Comparison of ENCODE assay signal across 15 cellular contexts in the genomic region with DNA sequence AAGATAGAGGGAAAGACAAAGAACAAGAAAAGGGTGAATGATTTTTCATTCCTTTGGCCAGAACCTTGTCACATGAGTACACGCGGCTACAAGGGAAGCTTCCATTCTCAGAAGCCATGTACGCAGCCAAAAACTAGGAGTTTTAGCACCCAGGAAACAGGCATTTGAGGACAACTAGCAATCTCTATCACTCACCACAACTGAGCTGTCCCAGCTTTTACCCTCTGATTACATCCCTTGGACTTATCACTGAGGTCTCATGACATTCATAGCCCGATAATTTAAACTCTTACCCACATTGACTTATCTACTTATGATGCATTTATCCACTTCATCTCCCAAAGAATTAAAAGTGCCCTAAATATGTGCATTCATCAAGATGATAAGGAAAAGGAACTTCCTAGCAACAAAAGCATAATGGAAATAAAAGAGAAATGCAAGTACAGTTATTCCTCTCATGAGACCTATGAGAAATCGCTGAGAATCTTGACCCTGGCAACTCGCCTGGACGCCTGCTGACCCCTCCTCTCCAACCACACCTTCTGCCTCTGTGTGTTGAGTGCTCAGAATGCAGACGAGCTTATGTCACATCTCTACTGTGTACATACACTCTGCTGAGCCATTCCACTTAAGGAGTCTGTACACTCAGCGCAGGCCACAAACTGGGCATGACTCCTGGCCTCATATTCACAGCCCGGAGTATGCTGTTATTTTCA. TPM values are rescaled to one million over a fixed set of nuclear protein-coding genes. Genes with fewer than 3 reads are reported as not detected.
A peak's percentile ranks its signal among the peaks of the same experiment; 100 is the strongest.
DNase-seq lines count a peak whose midpoint lies in the region; ATAC-seq and TF ChIP-seq lines count a peak whose summit lies in the region.
"Had no signal": no experiment of that assay in that cellular context is flagged by ENCODE, and none has a peak within 500 bp of the region (broad histone marks: within the 10 kb centered on the region; RNA-seq: fewer than 3 reads in every experiment).

No MANE protein-coding gene starts in this region.

- TF ChIP-seq POLR2A in erythroblast (IDR thresholded peaks at IDR 0.05; ENCODE audit: low read length): no peak

- H3K9me3 ChIP-seq in CD4-positive, alpha-beta T cell (ENCODE audit: control insufficient read depth, low read length): no peaks in the 10 kb centered on the region
- H3K9me3 ChIP-seq: adrenal gland, Caco-2, heart left ventricle, spleen, tibial artery had no signal

- CTCF ChIA-PET in CD4-positive, alpha-beta T cell (lab: Charles Lee): no interaction called here

- no peak for TF ChIP-seq CTCF in GM13977 (IDR thresholded peaks at IDR 0.05; ENCODE audit: extremely low read depth, insufficient read depth, missing control alignments)
- no peak for TF ChIP-seq CTCF in CD4-positive, alpha-beta T cell (IDR thresholded peaks at IDR 0.05)

- peak; percentile 33 for ATAC-seq in sciatic nerve
- no peak for ATAC-seq in CD4-positive, alpha-beta T cell (ENCODE audit: poor library complexity)
- ATAC-seq in natural killer cell treated with Interleukin-12 subunit alpha and Interleukin-12 subunit beta and Interleukin-15 and Interleukin-18, amount 100 ng/mL, for 72 hours: no peak

- H3K36me3 Mint-ChIP-seq in CD4-positive, alpha-beta T cell (ENCODE audit: low read depth): no peaks in the 10 kb centered on the region
- no peaks in the 10 kb centered on the region for H3K36me3 Mint-ChIP-seq in natural killer cell treated with Interleukin-12 subunit alpha and Interleukin-12 subunit beta and Interleukin-15 and Interleukin-18, amount 100 ng/mL, for 72 hours

- in situ Hi-C loops in GM13977 (cut with MboI; ENCODE audit: low pct_unique_long_range_greater_than_20kb, low sequenced_read_pairs, unreplicated experiment): loop anchor here (10.0 kb wide), 1 partner anchor 295 kb away; no protein-coding TSS in a partner anchor

- H3K27ac ChIP-seq in CD4-positive, alpha-beta T cell (ENCODE audit: low read depth, low read length): no peak overlapping the region
- H3K27ac ChIP-seq: adrenal gland, spleen, tibial artery had no signal

- intact Hi-C loops in sciatic nerve (cut with DNase I): no loop called here
- intact Hi-C loops in CD4-positive, alpha-beta T cell (cut with DNase I, micrococcal nuclease): no loop called here

- H3K9me3 Mint-ChIP-seq in CD4-positive, alpha-beta T cell: no peaks in the 10 kb centered on the region
- no peaks in the 10 kb centered on the region for H3K9me3 Mint-ChIP-seq in natural killer cell treated with Interleukin-12 subunit alpha and Interleukin-12 subunit beta and Interleukin-15 and Interleukin-18, amount 100 ng/mL, for 72 hours

- no peak overlapping the region for H3K4me3 Mint-ChIP-seq in CD4-positive, alpha-beta T cell
- no peak overlapping the region for H3K4me3 Mint-ChIP-seq in natural killer cell treated with Interleukin-12 subunit alpha and Interleukin-12 subunit beta and Interleukin-15 and Interleukin-18, amount 100 ng/mL, for 72 hours
- H3K4me3 Mint-ChIP-seq: neural crest cell had no signal

- H3K27me3 Mint-ChIP-seq in CD4-positive, alpha-beta T cell: no peaks in the 10 kb centered on the region
- peaks cover 0 to 2% of the 10 kb centered on the region in 2 donors for H3K27me3 Mint-ChIP-seq in natural killer cell treated with Interleukin-12 subunit alpha and Interleukin-12 subunit beta and Interleukin-15 and Interleukin-18, amount 100 ng/mL, for 72 hours

- DNase-seq in NCI-H345 (lab: John Stamatoyannopoulos, UW): peak; percentile 12
- no peak for DNase-seq in NCI-H345 treated with DMSO at 0.1 percent for 48 hours (lab: John Stamatoyannopoulos, UW; ENCODE audit: unreplicated experiment)
- peak; percentile 41 for DNase-seq in NCI-H2227 treated with DMSO at 0.1 percent for 48 hours (lab: John Stamatoyannopoulos, UW)
- peak; percentile 24 to 63 for DNase-seq in erythroblast (lab: John Stamatoyannopoulos, UW)
- no peak for DNase-seq in sciatic nerve (ENCODE audit: low spot score)
- DNase-seq in GM13977 (ENCODE audit: low spot score): no peak
- DNase-seq in CD4-positive, alpha-beta T cell: no peak
- DNase-seq in natural killer cell treated with Interleukin-12 subunit alpha and Interleukin-12 subunit beta and Interleukin-15 and Interleukin-18, amount 100 ng/mL, for 72 hours (ENCODE audit: low spot score): no peak
- DNase-seq: adrenal gland, heart left ventricle, RPMI8226, spleen, tibial artery had no signal

- H3K27ac Mint-ChIP-seq in CD4-positive, alpha-beta T cell: no peak overlapping the region
- H3K27ac Mint-ChIP-seq in natural killer cell treated with Interleukin-12 subunit alpha and Interleukin-12 subunit beta and Interleukin-15 and Interleukin-18, amount 100 ng/mL, for 72 hours: no peak overlapping the region

- H3K27me3 ChIP-seq in CD4-positive, alpha-beta T cell (ENCODE audit: control insufficient read depth, insufficient read depth, low read length): no peaks in the 10 kb centered on the region
- H3K27me3 ChIP-seq: adrenal gland, heart left ventricle, spleen, tibial artery had no signal

- POLR2A ChIA-PET in CD4-positive, alpha-beta T cell (lab: Charles Lee): no interaction called here

- peaks cover 4% of the 10 kb centered on the region for H3K4me1 Mint-ChIP-seq in CD4-positive, alpha-beta T cell (ENCODE audit: low read depth)
- no peaks in the 10 kb centered on the region for H3K4me1 Mint-ChIP-seq in natural killer cell treated with Interleukin-12 subunit alpha and Interleukin-12 subunit beta and Interleukin-15 and Interleukin-18, amount 100 ng/mL, for 72 hours (ENCODE audit: low read depth in 2 of 2)
- H3K4me1 Mint-ChIP-seq: neural crest cell had no signal

RNA-seq across cellular contexts. Expression of a gene that starts 28.7 kb away (rescaled TPM):
- total RNA-seq in sciatic nerve: 47.5 TPM
- total RNA-seq in CD4-positive, alpha-beta T cell: 10 to 100 TPM; 41.2 to 47.8 TPM
- 10 to 100 TPM; 44.9 to 48.1 TPM for total RNA-seq in natural killer cell treated with Interleukin-12 subunit alpha and Interleukin-12 subunit beta and Interleukin-15 and Interleukin-18, amount 100 ng/mL, for 72 hours

RNA-seq across cellular contexts. Expression of a gene that starts 36.0 kb away (rescaled TPM):
- total RNA-seq in sciatic nerve: 31.7 TPM
- total RNA-seq in CD4-positive, alpha-beta T cell: 1 to 10 TPM; 2.0 to 2.7 TPM
- total RNA-seq in natural killer cell treated with Interleukin-12 subunit alpha and Interleukin-12 subunit beta and Interleukin-15 and Interleukin-18, amount 100 ng/mL, for 72 hours: 10 to 100 TPM; 13.5 to 19.4 TPM

RNA-seq across cellular contexts. Expression of a gene that starts 59.8 kb away (rescaled TPM):
- 41.5 TPM for total RNA-seq in sciatic nerve
- 1 to 10 TPM; 3.5 to 7.1 TPM for total RNA-seq in CD4-positive, alpha-beta T cell
- 10 to 100 TPM; 19.8 to 68.4 TPM for total RNA-seq in natural killer cell treated with Interleukin-12 subunit alpha and Interleukin-12 subunit beta and Interleukin-15 and Interleukin-18, amount 100 ng/mL, for 72 hours

Comparison
In these comparisons a context has a peak if more than half of its experiments do, and no peak if none do; other contexts are left out.
1. DNase-seq: peak in NCI-H345 (single experiment), NCI-H2227 treated with DMSO at 0.1 percent for 48 hours (single experiment) and erythroblast (2 of 2); none in NCI-H345 treated with DMSO at 0.1 percent for 48 hours (single experiment), sciatic nerve (single experiment), GM13977 (single experiment), CD4-positive, alpha-beta T cell (0 of 10) and natural killer cell treated with Interleukin-12 subunit alpha and Interleukin-12 subunit beta and Interleukin-15 and Interleukin-18, amount 100 ng/mL, for 72 hours (single experiment).